2 cellular contexts compared by ENCODE assay signal in the genomic region with DNA sequence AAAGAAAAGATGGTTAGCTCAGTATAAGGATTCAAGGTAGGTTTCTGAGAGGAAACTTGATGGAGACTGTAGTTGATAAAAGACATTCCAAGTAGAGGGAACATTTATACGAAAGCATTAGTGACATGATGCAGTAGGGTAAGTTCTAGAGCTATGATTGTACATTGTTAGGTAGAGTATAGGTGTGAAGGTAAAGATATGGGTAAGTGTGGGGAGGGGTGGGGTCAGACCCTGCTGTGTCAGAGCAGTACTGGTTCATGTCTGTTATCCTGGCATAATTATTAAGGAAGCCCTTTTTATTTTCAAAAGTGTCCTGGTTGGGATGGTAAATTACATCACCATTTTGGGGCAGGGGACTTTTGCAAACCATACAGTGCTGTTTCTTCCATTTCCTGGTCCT.
TF ChIP-seq lines count a peak whose summit lies in the region.

No MANE protein-coding gene starts in this region.

TF ChIP-seq in GM12878, 131 proteins besides CTCF, POLR2A, EP300 and RAD21 (continued from another document):
- no peak for TF ChIP-seq SPI1 (IDR thresholded peaks at IDR 0.05; ENCODE audit: borderline replicate concordance, insufficient read depth, low read depth, low read length)

TF ChIP-seq in endothelial cell of umbilical vein, 7 proteins besides CTCF, POLR2A, EP300 and RAD21 (continued from another document):
- TF ChIP-seq GATA2 (IDR thresholded peaks at IDR 0.05; ENCODE audit: insufficient read depth, insufficient read length, low read depth, low read length) (no peak), POLR2AphosphoS5 (IDR thresholded peaks at IDR 0.05; ENCODE audit: insufficient read depth, low read depth, low read length) (no peak), JUN (IDR thresholded peaks at IDR 0.05; ENCODE audit: borderline replicate concordance, insufficient read depth, insufficient read length, low read depth) (no peak), MYC (IDR thresholded peaks at IDR 0.05; ENCODE audit: low read depth, low read length) (no peak), FOS (IDR thresholded peaks at IDR 0.05; ENCODE audit: borderline replicate concordance, insufficient read depth, low read length) (no peak)
- TF ChIP-seq, protein P1, sequence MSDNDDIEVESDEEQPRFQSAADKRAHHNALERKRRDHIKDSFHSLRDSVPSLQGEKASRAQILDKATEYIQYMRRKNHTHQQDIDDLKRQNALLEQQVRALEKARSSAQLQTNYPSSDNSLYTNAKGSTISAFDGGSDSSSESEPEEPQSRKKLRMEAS (IDR thresholded peaks at IDR 0.05; ENCODE audit: insufficient read depth, insufficient read length) = no peak
